1 cellular context compared by ENCODE assay signal in genomic region chr1:180632326-180633088, GRCh38.
TF ChIP-seq lines count a peak whose summit lies in the region.

No MANE protein-coding gene starts in this region.

TF ChIP-seq in HEK293, 187 proteins besides CTCF, POLR2A, EP300 and RAD21 (continued from another document and continues in another):
- TF ChIP-seq ZNF26 (tag by site-specific recombination; IDR thresholded peaks at IDR 0.05) (no peak), ELK4 (IDR thresholded peaks at IDR 0.05; ENCODE audit: borderline replicate concordance, low read depth, low read length) (no peak), ZNF610 (tag by site-specific recombination; IDR thresholded peaks at IDR 0.05; ENCODE audit: borderline replicate concordance) (no peak), ZIC2 (tag by site-specific recombination; IDR thresholded peaks at IDR 0.05) (peak; percentile 64), ZNF146 (tag by site-specific recombination; IDR thresholded peaks at IDR 0.05) (no peak), ZNF416 (tag by site-specific recombination; IDR thresholded peaks at IDR 0.05) (no peak), REST (tag by site-specific recombination; IDR thresholded peaks at IDR 0.05) (0 out of 2 replicates have a peak, but pooled peaks have one; percentile 13), ZNF335 (tag by site-specific recombination; conservative IDR thresholded peaks at IDR 0.05) (peak; percentile 52), MZF1 (tag by site-specific recombination; IDR thresholded peaks at IDR 0.05; ENCODE audit: borderline replicate concordance) (peak; percentile 82; the same call in 1 of the 2 replicates), REPIN1 (tag by site-specific recombination; IDR thresholded peaks at IDR 0.05; ENCODE audit: low read depth) (no peak), ZBTB1 (tag by site-specific recombination; IDR thresholded peaks at IDR 0.05) (no peak), ZFP37 (tag by site-specific recombination; IDR thresholded peaks at IDR 0.05) (peak; percentile 6; the same call in 1 of the 2 replicates), ATF2 (tag by site-specific recombination; IDR thresholded peaks at IDR 0.05; ENCODE audit: low read depth) (no peak), PRDM10 (tag by site-specific recombination; IDR thresholded peaks at IDR 0.05) (peak; percentile 84), ZBTB10 (tag by site-specific recombination; IDR thresholded peaks at IDR 0.05) (0 out of 2 replicates have a peak, but pooled peaks have one; percentile 26), ZNF549 (tag by site-specific recombination; IDR thresholded peaks at IDR 0.05) (no peak), ZFHX2 (tag by site-specific recombination; conservative IDR thresholded peaks at IDR 0.05) (peak; percentile 59), ZNF529 (tag by site-specific recombination; IDR thresholded peaks at IDR 0.05; ENCODE audit: insufficient replicate concordance) (no peak), ZBTB11 (tag by site-specific recombination; conservative IDR thresholded peaks at IDR 0.05; ENCODE audit: low read depth) (0 out of 2 replicates have a peak, but pooled peaks have one; percentile 15), ZBTB17 (tag by site-specific recombination; IDR thresholded peaks at IDR 0.05) (peak; percentile 29; the same call in 1 of the 2 replicates), ZNF157 (tag by site-specific recombination; IDR thresholded peaks at IDR 0.05) (no peak), ZNF785 (tag by site-specific recombination; IDR thresholded peaks at IDR 0.05) (0 out of 2 replicates have a peak, but pooled peaks have one; percentile 1), ZNF473 (tag by site-specific recombination; IDR thresholded peaks at IDR 0.05) (no peak), ZNF768 (tag by site-specific recombination; IDR thresholded peaks at IDR 0.05) (no peak), ZNF18 (tag by site-specific recombination; IDR thresholded peaks at IDR 0.05) (no peak), KLF1 (tag by site-specific recombination; IDR thresholded peaks at IDR 0.05) (no peak), EGR2 (tag by site-specific recombination; IDR thresholded peaks at IDR 0.05; ENCODE audit: low read depth) (peak; percentile 54), ZFP69B (tag by site-specific recombination; IDR thresholded peaks at IDR 0.05) (0 out of 2 replicates have a peak, but pooled peaks have one; percentile 52), ZNF394 (tag by site-specific recombination; IDR thresholded peaks at IDR 0.05; ENCODE audit: borderline replicate concordance) (peak; percentile 42; the same call in 1 of the 2 replicates), ZNF692 (tag by site-specific recombination; IDR thresholded peaks at IDR 0.05) (peak; percentile 72; the same call in 1 of the 2 replicates), ZFP41 (tag by site-specific recombination; IDR thresholded peaks at IDR 0.05; ENCODE audit: borderline replicate concordance) (no peak), YY1 (tag by site-specific recombination; IDR thresholded peaks at IDR 0.05) (peak; percentile 24; the same call in 1 of the 2 replicates), ZNF561 (tag by site-specific recombination; IDR thresholded peaks at IDR 0.05; ENCODE audit: borderline replicate concordance) (0 out of 2 replicates have a peak, but pooled peaks have one; percentile 17)
